8 cellular contexts compared by ENCODE assay signal in the genomic region with DNA sequence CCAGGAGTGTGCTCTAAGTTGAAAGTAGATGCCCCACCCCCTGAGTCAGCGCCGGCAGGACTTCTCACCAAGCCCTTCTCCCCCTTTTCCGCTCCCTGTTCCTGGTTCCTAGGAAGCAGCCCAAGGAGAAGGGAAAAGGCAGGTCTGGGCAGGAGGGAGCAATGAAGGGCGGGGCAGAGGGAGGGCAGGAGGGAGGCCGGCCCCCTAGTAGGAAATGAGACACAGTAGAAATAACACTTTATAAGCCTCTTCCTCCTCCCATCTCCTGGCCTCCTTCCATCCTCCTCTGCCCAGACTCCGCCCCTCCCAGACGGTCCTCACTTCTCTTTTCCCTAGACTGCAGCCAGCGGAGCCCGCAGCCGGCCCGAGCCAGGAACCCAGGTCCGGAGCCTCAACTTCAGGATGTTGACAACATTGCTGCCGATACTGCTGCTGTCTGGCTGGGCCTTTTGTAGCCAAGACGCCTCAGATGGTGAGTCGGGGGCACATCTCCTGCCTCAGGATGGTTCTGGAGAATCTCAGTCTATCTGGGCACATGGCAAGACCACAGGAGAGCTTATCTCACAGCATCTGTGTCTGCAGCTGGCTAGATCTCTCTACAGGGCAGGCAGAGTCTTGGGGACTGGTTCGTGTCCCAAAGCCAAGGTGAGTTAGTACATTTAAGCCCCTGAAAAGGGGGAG. TPM values are rescaled to one million over a fixed set of nuclear protein-coding genes. Genes with fewer than 3 reads are reported as not detected.
A peak's percentile ranks its signal among the peaks of the same experiment; 100 is the strongest.
DNase-seq lines count a peak whose midpoint lies in the region; ATAC-seq and TF ChIP-seq lines count a peak whose summit lies in the region.

Gene PROCR, plus strand, starts transcription at position 320 of the 681 bp plus-strand sequence. Its CDS starts 83 bp downstream, at position 403.

- no peaks in the 10 kb centered on the region for H3K27me3 ChIP-seq in adrenal gland

- ATAC-seq in Right ventricle myocardium superior (ENCODE audit: poor library complexity), result peak; percentile 95
- no peak for ATAC-seq in HG03565 (IDR thresholded peaks at IDR 0.05; ENCODE audit: unreplicated experiment)

- DNase-seq in GM04503 (ENCODE audit: low read depth) (peak; percentile 67), NCI-H82 (lab: John Stamatoyannopoulos, UW) (peak; percentile 93), adrenal gland (peak; percentile 68 to 92 (median 84)), Right ventricle myocardium superior (peak; percentile 91), occipital lobe (lab: John Stamatoyannopoulos, UW) (peak; percentile 18)
- DNase-seq in effector CD8-positive, alpha-beta T cell (lab: John Stamatoyannopoulos, UW), result no peak

- intact Hi-C loops in adrenal gland (cut with DNase I), result no loop called here
- intact Hi-C loops in Right ventricle myocardium superior (cut with DNase I), result no loop called here

- H3K36me3 ChIP-seq in adrenal gland (replicated peaks in 1 of 2), result no peaks in the 10 kb centered on the region

- peak within 1 kb of the TSS; percentile 22; the same call in 1 of the 2 replicates for H3K27ac ChIP-seq in 22Rv1
- peak within 1 kb of the TSS in 3 of 5 donors; percentile 21 to 75 (median 63) for H3K27ac ChIP-seq in adrenal gland

- H3K9me3 ChIP-seq in adrenal gland (replicated peaks in 1 of 3), result no peaks in the 10 kb centered on the region

- 4 to 7% (median 5%) methylated on average over 16 of the region's 16 CpGs for WGBS in adrenal gland, 4 donors

- TF ChIP-seq POLR2A in adrenal gland (IDR thresholded peaks at IDR 0.05), result no peak

- TF ChIP-seq CTCF in 22Rv1 (IDR thresholded peaks at IDR 0.05) (no peak), adrenal gland (IDR thresholded peaks at IDR 0.05) (no peak)

- H3K4me1 ChIP-seq in adrenal gland (replicated peaks in 1 of 2), result peaks cover 11 to 16% of the 10 kb centered on the region in 2 donors

- H3K4me3 ChIP-seq in adrenal gland, result peak within 1 kb of the TSS in 2 of 4 donors; percentile 9 to 58

RNA-seq across cellular contexts. Expression of gene PROCR, which starts in this region (rescaled TPM):
- total RNA-seq in adrenal gland, result 10 to 100 TPM; 15.8 to 87.0 (median 29.2) TPM
- 10 to 100 TPM; 21.4 to 51.7 (median 29.8) TPM for polyA plus RNA-seq in adrenal gland
- total RNA-seq in Right ventricle myocardium superior, result 9.3 TPM
- total RNA-seq in occipital lobe, result 4.7 TPM
